7 cellular contexts compared by ENCODE assay signal in genomic region chr11:45846974-45847907, GRCh38. TPM values are rescaled to one million over a fixed set of nuclear protein-coding genes. Genes with fewer than 3 reads are reported as not detected.
DNase-seq lines count a peak whose midpoint lies in the region; ATAC-seq and TF ChIP-seq lines count a peak whose summit lies in the region.

Gene CRY2, plus strand, starts transcription at chr11:45847475. Its CDS starts 16 bp downstream, at chr11:45847491.

- no peaks in the 10 kb centered on the region for H3K9me2 ChIP-seq in hepatocyte (replicated peaks; ENCODE audit: insufficient read depth)

- H2AFZ ChIP-seq in hepatocyte, result peak within 1 kb of the TSS; percentile 7

- H3K36me3 ChIP-seq in hepatocyte (replicated peaks; ENCODE audit: insufficient read depth, low read depth), result no peaks in the 10 kb centered on the region

- H3K9me3 ChIP-seq in hepatocyte (ENCODE audit: low read depth), result no peaks in the 10 kb centered on the region

- ATAC-seq in GM18508 (IDR thresholded peaks at IDR 0.05; ENCODE audit: insufficient read depth, unreplicated experiment), result peak; percentile 82
- ATAC-seq in HG03025 (IDR thresholded peaks at IDR 0.05; ENCODE audit: low FRiP score, unreplicated experiment), result peak; percentile 89

- peak within 1 kb of the TSS; percentile 96 for H3K27ac ChIP-seq in hepatocyte

- peaks cover 34% of the 10 kb centered on the region for H4K20me1 ChIP-seq in hepatocyte (ENCODE audit: insufficient read depth, poor library complexity, severe bottlenecking)

- 1% methylated on average over 57 of the region's 75 CpGs for WGBS in hepatocyte (ENCODE audit: low lambda C conversion rate, missing lambda C conversion rate)

- DNase-seq in NCI-H2081 (lab: John Stamatoyannopoulos, UW) (peak; percentile 97 to 99), T1000 (lab: John Stamatoyannopoulos, UW) (peak; percentile 99), astrocyte of the hippocampus (ENCODE audit: low read depth, low spot score) (peak; percentile 99), hepatocyte (ENCODE audit: low spot score) (peak; percentile 100), retina (peak; percentile 98)

- H3K27me3 ChIP-seq in hepatocyte, result no peaks in the 10 kb centered on the region

- H3K4me2 ChIP-seq in hepatocyte, result peak within 1 kb of the TSS; percentile 86

- H3K79me2 ChIP-seq in hepatocyte, result peaks cover 43% of the 10 kb centered on the region

- peaks cover 3% of the 10 kb centered on the region for H3K4me1 ChIP-seq in hepatocyte (ENCODE audit: insufficient read depth)

- peak within 1 kb of the TSS; percentile 58 for H3K4me3 ChIP-seq in hepatocyte

- no peak for TF ChIP-seq CTCF in hepatocyte (IDR thresholded peaks at IDR 0.05; ENCODE audit: poor library complexity)

RNA-seq across cellular contexts. Expression of gene CRY2, which starts in this region (rescaled TPM):
- total RNA-seq in hepatocyte, result 21.3 and 27.6 TPM in 2 replicates
- polyA plus RNA-seq in hepatocyte, result 23.8 and 25.5 TPM in 2 replicates

Comparison
In these comparisons a context has a peak if more than half of its experiments do, and no peak if none do; other contexts are left out.
1. Peak in every context shown above with its lines: DNase-seq, ATAC-seq, H3K4me3 ChIP-seq and H3K27ac ChIP-seq.